1 cellular context compared by ENCODE assay signal in the genomic region with DNA sequence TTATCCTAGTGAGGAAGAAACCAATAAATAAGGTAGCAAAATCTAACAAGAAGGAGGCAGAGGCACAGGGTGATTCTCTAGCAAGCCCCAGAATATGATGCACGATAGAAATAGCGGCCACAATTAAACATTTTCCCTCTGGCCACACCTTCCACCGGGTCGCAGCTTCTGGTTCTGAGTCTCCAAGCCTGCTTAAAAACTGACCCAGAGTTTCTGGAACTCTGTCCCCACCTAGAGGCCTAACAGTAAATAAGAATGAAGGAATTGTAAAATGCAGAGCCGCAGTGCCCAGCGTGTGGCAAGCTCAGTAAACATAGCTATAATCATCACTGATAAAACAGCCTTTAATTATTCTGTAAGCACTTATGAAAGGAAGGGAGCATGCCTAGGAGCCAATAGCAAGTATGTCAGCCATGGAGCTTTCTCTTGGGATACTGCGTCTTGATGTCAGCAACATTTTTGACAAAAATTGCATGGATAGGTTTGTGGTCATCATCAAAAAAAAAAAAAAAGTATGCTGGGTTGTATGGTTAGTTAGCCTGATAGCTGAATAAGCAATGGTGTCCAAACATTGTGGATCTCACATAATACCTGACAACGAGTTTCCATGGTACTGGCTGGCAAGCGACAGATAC.
TF ChIP-seq lines count a peak whose summit lies in the region.

No MANE protein-coding gene starts in this region.

TF ChIP-seq in IMR-90, 13 proteins besides CTCF, POLR2A, EP300 and RAD21 (continued from another document):
- no peak for TF ChIP-seq MAZ (IDR thresholded peaks at IDR 0.05; ENCODE audit: borderline replicate concordance, low read depth, low read length)
- TF ChIP-seq FOS (IDR thresholded peaks at IDR 0.05; ENCODE audit: low read depth, low read length), result no peak
- no peak for TF ChIP-seq MXI1 (IDR thresholded peaks at IDR 0.05; ENCODE audit: borderline replicate concordance, low read depth, low read length)
TF ChIP-seq in IMR-90: peak in this region for 0.
